ENCODE assay signal across 1 cellular context in the genomic region with DNA sequence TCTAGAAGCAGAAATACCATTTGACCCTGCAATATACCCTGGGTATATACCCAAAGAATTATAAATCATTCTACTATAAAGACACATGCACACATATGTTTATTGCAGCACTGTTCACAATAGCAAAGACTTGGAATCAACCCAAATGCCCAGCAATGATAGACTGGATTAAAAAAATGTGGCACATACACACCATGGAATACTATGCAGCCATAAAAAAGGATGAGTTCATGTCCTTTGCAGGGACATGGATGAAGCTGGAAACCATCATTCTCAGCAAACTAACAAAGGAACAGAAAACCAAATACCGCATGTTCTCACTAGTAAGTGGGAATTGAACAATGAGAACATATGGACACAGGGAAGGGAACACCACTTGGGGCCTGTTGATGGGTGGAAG. TPM values are rescaled to one million over a fixed set of nuclear protein-coding genes. Genes with fewer than 3 reads are reported as not detected.
"Had no signal": no experiment of that assay in that cellular context is flagged by ENCODE, and none has a peak within 500 bp of the region (broad histone marks: within the 10 kb centered on the region; RNA-seq: fewer than 3 reads in every experiment).

No MANE protein-coding gene starts in this region.

RNA-seq across cellular contexts. Expression of gene SAMD9, which starts 9.2 kb away (rescaled TPM):
- total RNA-seq: G401 had no signal

RNA-seq across cellular contexts. Expression of gene SAMD9L, which starts 21.2 kb away (rescaled TPM):
- total RNA-seq: G401 had no signal
